Comparison of ENCODE assay signal across 8 cellular contexts in the genomic region with DNA sequence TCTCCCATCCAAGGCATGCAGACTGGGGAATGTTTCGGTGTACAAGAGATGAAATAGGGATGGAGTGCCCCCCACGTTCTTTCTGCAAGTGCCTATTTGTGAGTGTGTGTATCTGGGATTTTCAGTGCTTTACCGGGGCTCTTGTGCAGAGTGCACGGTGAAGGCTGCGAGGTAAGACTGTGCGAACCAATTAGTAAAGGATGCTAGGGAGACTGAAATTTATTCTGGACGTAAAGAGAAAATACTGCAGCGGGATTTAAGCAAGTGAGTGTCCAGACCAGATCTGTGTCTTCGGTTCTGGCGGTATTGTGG. TPM values are rescaled to one million over a fixed set of nuclear protein-coding genes. Genes with fewer than 3 reads are reported as not detected.
DNase-seq lines count a peak whose midpoint lies in the region; ATAC-seq, FAIRE-seq and TF ChIP-seq lines count a peak whose summit lies in the region.

No MANE protein-coding gene starts in this region.

- peak overlapping the region; percentile 36 to 94; a peak in 3 of 4 replicates for H3K9ac ChIP-seq in K562 (ENCODE audit: insufficient read depth in 1 of 2, low read depth in 2 of 2, low read length in 2 of 2)

- no peak for TF ChIP-seq RAD21 in K562 (CRISPR knock-in tag; conservative IDR thresholded peaks at IDR 0.05 in 1 of 2, IDR thresholded peaks at IDR 0.05 in 1 of 2)

- FAIRE-seq in K562 (lab: Jason Lieb, UNC), result no peak

- DNase-seq in cardiac muscle cell (ENCODE audit: low read depth in 1 of 2, low spot score in 1 of 2), result no peak
- DNase-seq in left cardiac atrium, result no peak
- no peak for DNase-seq in K562 (ENCODE audit: extremely low read depth in 1 of 4, low spot score in 3 of 4)
- no peak for DNase-seq in mesothelial cell of epicardium (ENCODE audit: low spot score in 2 of 2, unreplicated experiment in 2 of 2)
- no peak for DNase-seq in effector CD4-positive, alpha-beta T cell
- DNase-seq in germinal center (ENCODE audit: low spot score), result no peak
- no peak for DNase-seq in NCI-H345 treated with DMSO at 0.1 percent for 48 hours (lab: John Stamatoyannopoulos, UW; ENCODE audit: unreplicated experiment)

- peak overlapping the region; percentile 92 for H2AFZ ChIP-seq in K562 (ENCODE audit: low read depth, low read length)

- in situ Hi-C loops in K562 (cut with MboI), result no loop called here

- WGBS in K562 (ENCODE audit: insufficient coverage, low coverage, missing lambda C conversion rate), result 3% methylated on average over 10 of the region's 10 CpGs

- CTCF ChIA-PET in K562 (lab: Yijun Ruan, JAX; ENCODE audit: low intra/inter-chr PET ratio), result interaction anchor here (0.6 kb wide), 1 partner anchor 91 kb away, joined by 4 read pairs; no protein-coding TSS in a partner anchor

- peak overlapping the region; percentile 83 for H3K4me3 Mint-ChIP-seq in mesothelial cell of epicardium

- no peak for TF ChIP-seq EP300 in K562 (IDR thresholded peaks at IDR 0.05; ENCODE audit: low read length)

- H3K27ac ChIP-seq in cardiac muscle cell (peak overlapping the region; percentile 95), K562 (ENCODE audit: extremely low read depth, low read depth, low read length) (peak overlapping the region; percentile 48; the same call in 2 of the 3 replicates)

- POLR2A ChIA-PET in K562 (lab: Yijun Ruan, JAX), result interaction anchor here (0.6 to 3.1 kb wide), 8 partner anchors 11 to 335 kb away, joined by 3 to 9 read pairs (median 4); no protein-coding TSS in a partner anchor

- H3K36me3 Mint-ChIP-seq in mesothelial cell of epicardium, result peaks cover 27% of the 10 kb centered on the region

- H3K4me2 ChIP-seq in K562 (ENCODE audit: insufficient read depth, low read length), result peak overlapping the region; percentile 87

- peaks cover 54% of the 10 kb centered on the region for H3K4me1 Mint-ChIP-seq in mesothelial cell of epicardium

- no peaks in the 10 kb centered on the region for H3K27me3 Mint-ChIP-seq in mesothelial cell of epicardium (ENCODE audit: low read depth)

- peaks cover 44% of the 10 kb centered on the region for H3K4me1 ChIP-seq in cardiac muscle cell (ENCODE audit: low read depth)
- H3K4me1 ChIP-seq in K562 (replicated peaks in 1 of 2; ENCODE audit: control insufficient read depth in 2 of 2, insufficient read depth in 2 of 2, low read length in 2 of 2), result peaks cover 9 to 22% of the 10 kb centered on the region in 2 experiments

- peaks cover 16% of the 10 kb centered on the region for H3K79me2 ChIP-seq in K562 (ENCODE audit: control insufficient read depth, insufficient read depth, low read length)

- H3K27me3 ChIP-seq in cardiac muscle cell (no peaks in the 10 kb centered on the region), K562 (ENCODE audit: control insufficient read depth in 2 of 2, insufficient read depth in 2 of 2, low read length in 2 of 2) (no peaks in the 10 kb centered on the region)

- peaks cover 6% of the 10 kb centered on the region for H3K36me3 ChIP-seq in cardiac muscle cell
- H3K36me3 ChIP-seq in K562 (ENCODE audit: control insufficient read depth, insufficient read depth, low read length), result peaks cover 9% of the 10 kb centered on the region; the same call in 2 of the 3 replicates

- TF ChIP-seq CTCF in cardiac muscle cell (IDR thresholded peaks at IDR 0.05; ENCODE audit: low read depth, low read length) (no peak), K562 (IDR thresholded peaks at IDR 0.05 in 2 of 3, conservative IDR thresholded peaks at IDR 0.05 in 1 of 3; ENCODE audit: insufficient read depth in 2 of 3, low read depth in 1 of 3, low read length in 3 of 3) (no peak), mesothelial cell of epicardium (IDR thresholded peaks at IDR 0.05; ENCODE audit: unreplicated experiment) (no peak)

- H3K9me3 ChIP-seq in cardiac muscle cell (ENCODE audit: low read depth), result no peaks in the 10 kb centered on the region
- no peaks in the 10 kb centered on the region for H3K9me3 ChIP-seq in K562 (replicated peaks; ENCODE audit: control insufficient read depth, insufficient read depth, low read depth, low read length)

- intact Hi-C loops in left cardiac atrium (cut with DNase I) (no loop called here), K562 (cut with micrococcal nuclease) (loop anchor here (10.0 kb wide), 1 partner anchor 327 kb away; a partner anchor contains a TSS)

- H3K4me3 ChIP-seq in cardiac muscle cell, result peak overlapping the region; percentile 78
- peak overlapping the region; percentile 79 for H3K4me3 ChIP-seq in K562

- H3K9me3 Mint-ChIP-seq in mesothelial cell of epicardium, result no peaks in the 10 kb centered on the region

- H3K9me1 ChIP-seq in K562 (ENCODE audit: control insufficient read depth, insufficient read depth, low read length), result no peaks in the 10 kb centered on the region

- no peak for TF ChIP-seq POLR2A in K562 (conservative IDR thresholded peaks at IDR 0.05)

- ATAC-seq in left cardiac atrium, result no peak
- ATAC-seq in HG03432 (IDR thresholded peaks at IDR 0.05; ENCODE audit: unreplicated experiment), result peak; percentile 31
- ATAC-seq in K562, result peak; percentile 39; the same call in 2 of the 3 replicates

- H4K20me1 ChIP-seq in K562 (replicated peaks; ENCODE audit: control insufficient read depth, insufficient read depth, low read length), result no peaks in the 10 kb centered on the region; the same call in 1 of the 2 replicates

- H3K27ac Mint-ChIP-seq in mesothelial cell of epicardium, result peak overlapping the region; percentile 96

- BruUV-seq in K562 (replicated peaks; lab: Mats Ljungman, UMichigan), result TSS peak; percentile 60

TF ChIP-seq in K562, 482 proteins besides CTCF, POLR2A, EP300 and RAD21 (continues in another document):
- TF ChIP-seq, protein P1, sequence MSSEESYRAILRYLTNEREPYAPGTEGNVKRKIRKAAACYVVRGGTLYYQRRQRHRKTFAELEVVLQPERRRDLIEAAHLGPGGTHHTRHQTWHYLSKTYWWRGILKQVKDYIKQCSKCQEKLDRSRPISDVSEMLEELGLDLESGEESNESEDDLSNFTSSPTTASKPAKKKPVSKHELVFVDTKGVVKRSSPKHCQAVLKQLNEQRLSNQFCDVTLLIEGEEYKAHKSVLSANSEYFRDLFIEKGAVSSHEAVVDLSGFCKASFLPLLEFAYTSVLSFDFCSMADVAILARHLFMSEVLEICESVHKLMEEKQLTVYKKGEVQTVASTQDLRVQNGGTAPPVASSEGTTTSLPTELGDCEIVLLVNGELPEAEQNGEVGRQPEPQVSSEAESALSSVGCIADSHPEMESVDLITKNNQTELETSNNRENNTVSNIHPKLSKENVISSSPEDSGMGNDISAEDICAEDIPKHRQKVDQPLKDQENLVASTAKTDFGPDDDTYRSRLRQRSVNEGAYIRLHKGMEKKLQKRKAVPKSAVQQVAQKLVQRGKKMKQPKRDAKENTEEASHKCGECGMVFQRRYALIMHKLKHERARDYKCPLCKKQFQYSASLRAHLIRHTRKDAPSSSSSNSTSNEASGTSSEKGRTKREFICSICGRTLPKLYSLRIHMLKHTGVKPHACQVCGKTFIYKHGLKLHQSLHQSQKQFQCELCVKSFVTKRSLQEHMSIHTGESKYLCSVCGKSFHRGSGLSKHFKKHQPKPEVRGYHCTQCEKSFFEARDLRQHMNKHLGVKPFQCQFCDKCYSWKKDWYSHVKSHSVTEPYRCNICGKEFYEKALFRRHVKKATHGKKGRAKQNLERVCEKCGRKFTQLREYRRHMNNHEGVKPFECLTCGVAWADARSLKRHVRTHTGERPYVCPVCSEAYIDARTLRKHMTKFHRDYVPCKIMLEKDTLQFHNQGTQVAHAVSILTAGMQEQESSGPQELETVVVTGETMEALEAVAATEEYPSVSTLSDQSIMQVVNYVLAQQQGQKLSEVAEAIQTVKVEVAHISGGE (CRISPR knock-in tag; IDR thresholded peaks at IDR 0.05), result peak in 1 of 3 experiments; percentile 83; a peak in 2 of 6 replicates
- TF ChIP-seq LCOR (CRISPR knock-in tag; IDR thresholded peaks at IDR 0.05), result 0 out of 2 replicates have a peak, but pooled peaks have one; percentile 4

RNA-seq across cellular contexts. Expression of a gene that starts 0.3 kb away (rescaled TPM):
- total RNA-seq in cardiac muscle cell (200 and 255 TPM in 2 replicates), left cardiac atrium (10 to 100 TPM; 19.4 to 24.5 TPM), K562 (2014; rRNA removed) (31.9 and 36.4 TPM in 2 replicates), K562 (2014; rRNA removed; fragmentation: Illumina TruSeq; extraction: Trizol) (19.8 and 22.1 TPM in 2 replicates), K562 (2015; rRNA removed; fragmentation: Illumina TruSeq; extraction: Trizol) (20.8 and 21.9 TPM in 2 replicates), K562 (2021) (24.4 and 29.0 TPM in 2 replicates), mesothelial cell of epicardium (67.6 to 68.9 TPM (median 68.4 TPM) in 3 replicates)
- polyA plus RNA-seq in cardiac muscle cell (236 and 249 TPM in 2 replicates), K562 (2011; rRNA removed) (13.5 and 19.5 TPM in 2 replicates), K562 (2014; fragmentation: Illumina TruSeq; extraction: Trizol) (15.8 and 23.4 TPM in 2 replicates), K562 (2014; fragmentation: Nextera tagmentation; extraction: Ambion mirVana) (1 to 10 TPM; 1.5 to 2.5 TPM), K562 (2014; rRNA removed) (39.1 and 43.4 TPM in 2 replicates)
- 7.7 and 11.5 TPM in 2 replicates for total RNA-seq in K562 (2011; cell fraction: chromatin; rRNA removed; ENCODE audit: low replicate concordance)
- total RNA-seq in K562 (2011; cell fraction: nucleolus; rRNA removed), result 7.8 and 9.0 TPM in 2 replicates
- 10.5 and 11.5 TPM in 2 replicates for total RNA-seq in K562 (2011; cell fraction: nucleoplasm; rRNA removed)
- polyA plus RNA-seq in K562 (2011; cell fraction: cytosol; rRNA removed), result 15.3 and 15.8 TPM in 2 replicates
- 9.4 and 11.3 TPM in 2 replicates for polyA plus RNA-seq in K562 (2011; cell fraction: nucleus; rRNA removed)
- 24.1 and 29.7 TPM in 2 replicates for polyA plus RNA-seq in K562 (2012)
- polyA minus RNA-seq in K562 (2011; rRNA and poly(A)+ RNA removed), result 8.7 and 10.9 TPM in 2 replicates
- 4.7 and 7.5 TPM in 2 replicates for polyA minus RNA-seq in K562 (2011; cell fraction: cytosol; rRNA and poly(A)+ RNA removed)
- 3.4 and 4.9 TPM in 2 replicates for polyA minus RNA-seq in K562 (2011; cell fraction: nucleus; rRNA and poly(A)+ RNA removed)

Comparison
In these comparisons a context has a peak if more than half of its experiments do, and no peak if none do; other contexts are left out.
1. ATAC-seq: peak in HG03432 (single experiment) and K562 (single experiment); none in left cardiac atrium (0 of 2).